ENCODE assay signal across 18 cellular contexts in genomic region chr1:119626841-119627240, GRCh38. TPM values are rescaled to one million over a fixed set of nuclear protein-coding genes. Genes with fewer than 3 reads are reported as not detected.
DNase-seq lines count a peak whose midpoint lies in the region; FAIRE-seq and TF ChIP-seq lines count a peak whose summit lies in the region.
"Had no signal": no experiment of that assay in that cellular context is flagged by ENCODE, and none has a peak within 500 bp of the region (broad histone marks: within the 10 kb centered on the region; RNA-seq: fewer than 3 reads in every experiment).

No MANE protein-coding gene starts in this region.

- H3K9me1 ChIP-seq in endothelial cell of umbilical vein (replicated peaks; ENCODE audit: control insufficient read depth, extremely low read depth, insufficient read depth, low read length), result no peaks in the 10 kb centered on the region

- H3K79me2 ChIP-seq in endothelial cell of umbilical vein (ENCODE audit: control insufficient read depth, insufficient read depth, low read length), result peaks cover 64% of the 10 kb centered on the region
- peaks cover 57% of the 10 kb centered on the region for H3K79me2 ChIP-seq in hepatocyte

- H3K9me3 ChIP-seq in A673 (ENCODE audit: low read depth, low read length, poor library complexity, severe bottlenecking), result no peaks in the 10 kb centered on the region
- no peaks in the 10 kb centered on the region for H3K9me3 ChIP-seq in endothelial cell of umbilical vein (replicated peaks; ENCODE audit: control insufficient read depth, insufficient read depth, low read length)
- no peaks in the 10 kb centered on the region for H3K9me3 ChIP-seq in muscle layer of duodenum (ENCODE audit: control insufficient read depth in 1 of 2, low read length in 2 of 2)
- H3K9me3 ChIP-seq in hepatocyte (ENCODE audit: low read depth), result no peaks in the 10 kb centered on the region
- H3K9me3 ChIP-seq in tibial nerve, result no peaks in the 10 kb centered on the region
- H3K9me3 ChIP-seq: A549, suprapubic skin had no signal

- BruUV-seq in A673 (replicated peaks; lab: Mats Ljungman, UMichigan) (no TSS peak), endothelial cell of umbilical vein (replicated peaks; lab: Mats Ljungman, UMichigan) (no TSS peak)

- H3K4me2 ChIP-seq in endothelial cell of umbilical vein (ENCODE audit: insufficient read depth, low read length) (no peak overlapping the region), hepatocyte (no peak overlapping the region)
- H3K4me2 ChIP-seq: A549 had no signal

- TF ChIP-seq CTCF in A673 (conservative IDR thresholded peaks at IDR 0.05; ENCODE audit: low read depth, low read length) (no peak), endothelial cell of umbilical vein (IDR thresholded peaks at IDR 0.05; ENCODE audit: extremely low read depth in 1 of 2, insufficient read depth in 1 of 2, low read depth in 1 of 2, low read length in 2 of 2) (no peak), hepatocyte (IDR thresholded peaks at IDR 0.05; ENCODE audit: poor library complexity) (no peak), tibial nerve (IDR thresholded peaks at IDR 0.05) (no peak)

- dilution Hi-C loops in endothelial cell of umbilical vein (cut with MboI; ENCODE audit: extremely low pct_ligation_motif_present, low sequenced_read_pairs), result no loop called here

- DNase-seq in A673 (ENCODE audit: low spot score), result peak; percentile 54
- peak; percentile 75 for DNase-seq in NCI-H446 treated with DMSO at 0.1 percent for 48 hours (lab: John Stamatoyannopoulos, UW)
- peak; percentile 46 for DNase-seq in endothelial cell of umbilical vein (ENCODE audit: low read depth, low spot score)
- DNase-seq in hepatocyte (ENCODE audit: low spot score), result no peak
- no peak for DNase-seq in tibial nerve (ENCODE audit: low spot score in 2 of 2)
- DNase-seq in cerebellar nuclear complex (lab: John Stamatoyannopoulos, UW), result no peak
- no peak for DNase-seq in SK-N-DZ (ENCODE audit: low spot score)
- DNase-seq: activated CD4-positive, alpha-beta T cell treated with anti-CD3 and anti-CD28 coated beads for 48 hours; activated T-cell treated with anti-CD3 and anti-CD28 coated beads, Interleukin-2, amount 50 U/mL, for 48 hours; amniotic stem cell; effector memory CD4-positive, alpha-beta T cell; spleen; T-helper 2 cell had no signal

- CTCF ChIA-PET in A673 (lab: Charles Lee), result no interaction called here
- CTCF ChIA-PET in endothelial cell of umbilical vein (lab: Charles Lee), result interaction anchor here (1.1 to 8.5 kb wide), 3 partner anchors 21 to 48 kb away, joined by 3 to 102 read pairs (median 7); partner anchors contain the start of gene ZNF697

- no peak overlapping the region for H2AFZ ChIP-seq in endothelial cell of umbilical vein (ENCODE audit: low read depth, low read length)
- no peak overlapping the region for H2AFZ ChIP-seq in hepatocyte

- WGBS in hepatocyte (ENCODE audit: low lambda C conversion rate, missing lambda C conversion rate), result 70% methylated on average over 3 of the region's 3 CpGs
- WGBS in tibial nerve, 2 donors, result 30 to 47% methylated on average over 3 of the region's 3 CpGs

- H3K27ac ChIP-seq in A673 (ENCODE audit: low read depth, low read length, poor library complexity, severe bottlenecking), result no peak overlapping the region
- H3K27ac ChIP-seq in endothelial cell of umbilical vein (ENCODE audit: insufficient read depth, low read depth, low read length), result peak overlapping the region; percentile 20
- peak overlapping the region; percentile 3 for H3K27ac ChIP-seq in muscle layer of duodenum (ENCODE audit: low read length)
- no peak overlapping the region for H3K27ac ChIP-seq in hepatocyte
- peak overlapping the region in 1 of 4 donors; percentile 2 for H3K27ac ChIP-seq in tibial nerve
- H3K27ac ChIP-seq: A549, suprapubic skin had no signal

- H3K4me1 ChIP-seq in A673 (ENCODE audit: insufficient read depth, low read length, poor library complexity, severe bottlenecking) (peaks cover 6% of the 10 kb centered on the region), endothelial cell of umbilical vein (ENCODE audit: control insufficient read depth, extremely low read depth, insufficient read depth, low read length) (peaks cover 16% of the 10 kb centered on the region), muscle layer of duodenum (ENCODE audit: control insufficient read depth in 1 of 2, insufficient read depth in 2 of 2, low read length in 2 of 2) (peaks cover 9 to 26% of the 10 kb centered on the region in 2 donors), hepatocyte (ENCODE audit: insufficient read depth) (no peaks in the 10 kb centered on the region), tibial nerve (peaks cover 0 to 26% (median 17%) of the 10 kb centered on the region in 4 donors)
- H3K4me1 ChIP-seq: A549 had no signal

- TF ChIP-seq POLR2A in endothelial cell of umbilical vein (IDR thresholded peaks at IDR 0.05; ENCODE audit: low read depth, low read length) (no peak), tibial nerve (IDR thresholded peaks at IDR 0.05) (no peak)

- no peaks in the 10 kb centered on the region for H3K9me2 ChIP-seq in hepatocyte (replicated peaks; ENCODE audit: insufficient read depth)

- peaks cover 4% of the 10 kb centered on the region for H3K27me3 ChIP-seq in A673 (replicated peaks; ENCODE audit: insufficient read depth, low read depth, low read length, poor library complexity)
- no peaks in the 10 kb centered on the region for H3K27me3 ChIP-seq in endothelial cell of umbilical vein (ENCODE audit: control insufficient read depth in 2 of 2, insufficient read depth in 2 of 2, low read length in 2 of 2)
- H3K27me3 ChIP-seq in muscle layer of duodenum (ENCODE audit: low read depth, low read length), result no peaks in the 10 kb centered on the region
- H3K27me3 ChIP-seq in hepatocyte, result no peaks in the 10 kb centered on the region
- H3K27me3 ChIP-seq in tibial nerve, result no peaks in the 10 kb centered on the region
- H3K27me3 ChIP-seq: suprapubic skin had no signal

- no peak for TF ChIP-seq EP300 in tibial nerve (IDR thresholded peaks at IDR 0.05)

- no peak overlapping the region for H3K9ac ChIP-seq in endothelial cell of umbilical vein (replicated peaks; ENCODE audit: extremely low read depth, insufficient read depth, low read length)

- intact Hi-C loops in A673 (cut with micrococcal nuclease; ENCODE audit: unreplicated experiment) (loop anchor here (2.0 kb wide), 1 partner anchor 20 kb away; no protein-coding TSS in a partner anchor), endothelial cell of umbilical vein (cut with micrococcal nuclease) (no loop called here)

- no peaks in the 10 kb centered on the region for H3K36me3 ChIP-seq in A673 (ENCODE audit: insufficient read depth, low read length, poor library complexity, severe bottlenecking)
- peaks cover 8 to 24% of the 10 kb centered on the region in 2 experiments for H3K36me3 ChIP-seq in endothelial cell of umbilical vein (ENCODE audit: control insufficient read depth in 2 of 2, extremely low read depth in 1 of 2, insufficient read depth in 2 of 2, low read length in 2 of 2)
- peaks cover 9 to 29% of the 10 kb centered on the region in 2 donors for H3K36me3 ChIP-seq in muscle layer of duodenum (ENCODE audit: control insufficient read depth in 1 of 2, insufficient read depth in 2 of 2, low read length in 2 of 2)
- H3K36me3 ChIP-seq in hepatocyte (replicated peaks; ENCODE audit: insufficient read depth, low read depth), result no peaks in the 10 kb centered on the region
- H3K36me3 ChIP-seq in tibial nerve, result peaks cover 0 to 40% (median 0%) of the 10 kb centered on the region in 3 donors

- POLR2A ChIA-PET in A673 (lab: Charles Lee; ENCODE audit: low non-redundant PET), result no interaction called here
- POLR2A ChIA-PET in endothelial cell of umbilical vein (lab: Charles Lee), result interaction anchor here (1.1 kb wide), 1 partner anchor 21 kb away, joined by 3 read pairs; no protein-coding TSS in a partner anchor

- H4K20me1 ChIP-seq in endothelial cell of umbilical vein (replicated peaks; ENCODE audit: control insufficient read depth, extremely low read depth, insufficient read depth, low read length) (no peaks in the 10 kb centered on the region), hepatocyte (ENCODE audit: insufficient read depth, poor library complexity, severe bottlenecking) (no peaks in the 10 kb centered on the region)

- H3K4me3 ChIP-seq in A673 (ENCODE audit: low read depth, low read length, poor library complexity, severe bottlenecking) (no peak overlapping the region), endothelial cell of umbilical vein (replicated peaks in 1 of 3; ENCODE audit: insufficient read depth in 1 of 3, low read depth in 1 of 3, low read length in 3 of 3) (no peak overlapping the region), muscle layer of duodenum (ENCODE audit: low read depth in 1 of 2, low read length in 2 of 2) (no peak overlapping the region), hepatocyte (no peak overlapping the region), tibial nerve (no peak overlapping the region)
- H3K4me3 ChIP-seq: A549, spleen, suprapubic skin had no signal

- no peak for FAIRE-seq in endothelial cell of umbilical vein (lab: Jason Lieb, UNC)
- FAIRE-seq: A549, RCC 7860 had no signal

TF ChIP-seq in endothelial cell of umbilical vein, 7 proteins besides CTCF, POLR2A, EP300 and RAD21 (continues in another document):
- TF ChIP-seq EZH2 (IDR thresholded peaks at IDR 0.05; ENCODE audit: borderline replicate concordance, low read depth, low read length, severe bottlenecking) (no peak), MAX (IDR thresholded peaks at IDR 0.05; ENCODE audit: insufficient read depth, insufficient read length) (no peak), MYC (IDR thresholded peaks at IDR 0.05; ENCODE audit: low read depth, low read length) (no peak), GATA2 (IDR thresholded peaks at IDR 0.05; ENCODE audit: insufficient read depth, insufficient read length, low read depth, low read length) (no peak), JUN (IDR thresholded peaks at IDR 0.05; ENCODE audit: borderline replicate concordance, insufficient read depth, insufficient read length, low read depth) (no peak)

RNA-seq across cellular contexts. Expression of gene ZNF697, which starts 21.2 kb away (rescaled TPM):
- 4.8 and 4.9 TPM in 2 replicates for total RNA-seq in A673 (2021)
- total RNA-seq in endothelial cell of umbilical vein, result 14.1 and 15.0 TPM in 2 replicates
- 6.2 and 6.3 TPM in 2 replicates for polyA plus RNA-seq in endothelial cell of umbilical vein
- polyA plus RNA-seq in endothelial cell of umbilical vein (2011; cell fraction: cytosol; rRNA removed), result 5.2 and 5.9 TPM in 2 replicates
- polyA plus RNA-seq in endothelial cell of umbilical vein (2011; cell fraction: nucleus; rRNA removed), result 14.7 and 17.0 TPM in 2 replicates
- 11.7 and 13.9 TPM in 2 replicates for polyA plus RNA-seq in endothelial cell of umbilical vein (2012)
- 15.0 and 16.5 TPM in 2 replicates for polyA minus RNA-seq in endothelial cell of umbilical vein
- polyA minus RNA-seq in endothelial cell of umbilical vein (2011; cell fraction: cytosol; rRNA and poly(A)+ RNA removed), result 2.8 TPM
- polyA minus RNA-seq in endothelial cell of umbilical vein (2011; cell fraction: nucleus; rRNA and poly(A)+ RNA removed), result 30.5 and 32.3 TPM in 2 replicates
- total RNA-seq in hepatocyte, result 7.3 and 7.5 TPM in 2 replicates
- polyA plus RNA-seq in hepatocyte, result 0.58 and 0.88 TPM in 2 replicates
- 1 to 10 TPM; 3.3 to 9.0 (median 4.9) TPM for total RNA-seq in tibial nerve
- polyA plus RNA-seq in SK-N-DZ (2014; cell fraction: cytosol; rRNA removed), result 5.4 and 6.7 TPM in 2 replicates
- polyA plus RNA-seq in SK-N-DZ (2014; cell fraction: nucleus; rRNA removed), result 5.3 and 5.4 TPM in 2 replicates
- polyA plus RNA-seq: IgD-negative memory B cell had no signal

Comparison
In these comparisons a context has a peak if more than half of its experiments do, and no peak if none do; other contexts are left out.
1. DNase-seq: peak in A673 (single experiment), NCI-H446 treated with DMSO at 0.1 percent for 48 hours (single experiment) and endothelial cell of umbilical vein (single experiment); none in hepatocyte (single experiment), tibial nerve (0 of 2), cerebellar nuclear complex (0 of 2) and SK-N-DZ (single experiment).
2. H3K27ac ChIP-seq: peak in endothelial cell of umbilical vein (single experiment) and muscle layer of duodenum (single experiment); none in A673 (single experiment) and hepatocyte (single experiment).